ENCODE assay signal across 21 cellular contexts in genomic region chr20:35881676-35882075, GRCh38.
DNase-seq lines count a peak whose midpoint lies in the region; ATAC-seq and TF ChIP-seq lines count a peak whose summit lies in the region.
"Had no signal": no experiment of that assay in that cellular context is flagged by ENCODE, and none has a peak within 500 bp of the region (broad histone marks: within the 10 kb centered on the region; RNA-seq: fewer than 3 reads in every experiment).

No MANE protein-coding gene starts in this region.

- POLR2A ChIA-PET in MCF 10A (lab: Yijun Ruan, JAX): interaction anchor here (0.6 to 12.0 kb wide), 11 partner anchors 12 to 218 kb away, joined by 3 to 326 read pairs (median 20); partner anchors contain the start of genes PHF20, RBM39 and SCAND1
- POLR2A ChIA-PET in naive thymus-derived CD4-positive, alpha-beta T cell (lab: Charles Lee): no interaction called here

- ATAC-seq in RWPE2 (ENCODE audit: low read depth) (no peak), HG03175 (IDR thresholded peaks at IDR 0.05; ENCODE audit: unreplicated experiment) (no peak)
- no peak for ATAC-seq in naive thymus-derived CD4-positive, alpha-beta T cell
- ATAC-seq: K562, Right ventricle myocardium inferior had no signal

- no peak for TF ChIP-seq POLR2A in breast epithelium (IDR thresholded peaks at IDR 0.05)

- TF ChIP-seq CTCF in MCF 10A (IDR thresholded peaks at IDR 0.05; ENCODE audit: unreplicated experiment) (no peak), breast epithelium (IDR thresholded peaks at IDR 0.05) (no peak), RWPE2 (IDR thresholded peaks at IDR 0.05; ENCODE audit: poor library complexity, severe bottlenecking) (no peak)

- H3K27me3 Mint-ChIP-seq in MCF 10A (ENCODE audit: insufficient read depth, unreplicated experiment): no peaks in the 10 kb centered on the region
- H3K27me3 Mint-ChIP-seq in naive thymus-derived CD4-positive, alpha-beta T cell: no peaks in the 10 kb centered on the region
- H3K27me3 Mint-ChIP-seq: CD4-positive, CD25-positive, alpha-beta regulatory T cell had no signal

- CTCF ChIA-PET in MCF 10A (lab: Yijun Ruan, JAX): interaction anchor here (0.5 to 1.5 kb wide), 5 partner anchors 32 to 215 kb away, joined by 3 to 7 read pairs (median 6); no protein-coding TSS in a partner anchor
- CTCF ChIA-PET in naive thymus-derived CD4-positive, alpha-beta T cell (lab: Charles Lee): interaction anchor here (4.0 kb wide), 1 partner anchor 418 kb away, joined by 22 read pairs; no protein-coding TSS in a partner anchor

- BruUV-seq in MCF 10A (replicated peaks; lab: Mats Ljungman, UMichigan): no TSS peak

- peaks cover 27% of the 10 kb centered on the region for H3K4me1 Mint-ChIP-seq in MCF 10A (ENCODE audit: insufficient read depth, unreplicated experiment)
- H3K4me1 Mint-ChIP-seq in naive thymus-derived CD4-positive, alpha-beta T cell: peaks cover 12 to 31% (median 18%) of the 10 kb centered on the region in 7 donors

- no peak overlapping the region for H3K4me3 Mint-ChIP-seq in MCF 10A (ENCODE audit: unreplicated experiment)
- no peak overlapping the region for H3K4me3 Mint-ChIP-seq in naive thymus-derived CD4-positive, alpha-beta T cell
- H3K4me3 Mint-ChIP-seq: CD4-positive, CD25-positive, alpha-beta regulatory T cell had no signal

- H3K27me3 ChIP-seq in breast epithelium: no peaks in the 10 kb centered on the region
- H3K27me3 ChIP-seq in RWPE2 (ENCODE audit: insufficient read depth, poor library complexity, severe bottlenecking): no peaks in the 10 kb centered on the region
- H3K27me3 ChIP-seq in naive thymus-derived CD4-positive, alpha-beta T cell (ENCODE audit: control insufficient read depth in 2 of 2, insufficient read depth in 2 of 2, low read length in 2 of 2): no peaks in the 10 kb centered on the region
- H3K27me3 ChIP-seq: Peyer's patch, SJSA1 had no signal

- no peaks in the 10 kb centered on the region for H3K4me1 ChIP-seq in breast epithelium
- H3K4me1 ChIP-seq in RWPE2 (ENCODE audit: insufficient read depth, poor library complexity, severe bottlenecking): peaks cover 73% of the 10 kb centered on the region
- no peaks in the 10 kb centered on the region for H3K4me1 ChIP-seq in naive thymus-derived CD4-positive, alpha-beta T cell (ENCODE audit: control insufficient read depth in 2 of 2, insufficient read depth in 2 of 2, low read length in 2 of 2)
- H3K4me1 ChIP-seq: Peyer's patch had no signal

- H3K36me3 ChIP-seq in breast epithelium (no peaks in the 10 kb centered on the region), RWPE2 (ENCODE audit: low read depth) (peaks cover 28% of the 10 kb centered on the region)
- peaks cover 0 to 6% (median 0%) of the 10 kb centered on the region in 3 experiments for H3K36me3 ChIP-seq in naive thymus-derived CD4-positive, alpha-beta T cell (ENCODE audit: control insufficient read depth in 2 of 3, insufficient read depth in 3 of 3, low read length in 3 of 3)
- H3K36me3 ChIP-seq: SJSA1 had no signal

- no peaks in the 10 kb centered on the region for H3K9me3 ChIP-seq in breast epithelium
- H3K9me3 ChIP-seq in RWPE2 (ENCODE audit: severe bottlenecking): no peaks in the 10 kb centered on the region
- no peaks in the 10 kb centered on the region for H3K9me3 ChIP-seq in naive thymus-derived CD4-positive, alpha-beta T cell (ENCODE audit: control insufficient read depth in 2 of 3, low read length in 3 of 3)
- H3K9me3 ChIP-seq: Peyer's patch, SJSA1 had no signal

- intact Hi-C loops in MCF 10A (cut with micrococcal nuclease) (loop anchor here (5.0 kb wide), 1 partner anchor 179 kb away; no protein-coding TSS in a partner anchor), breast epithelium (cut with DNase I; ENCODE audit: low total_unique reads) (no loop called here)
- intact Hi-C loops in naive thymus-derived CD4-positive, alpha-beta T cell (cut with micrococcal nuclease): loop anchor here in 1 of 2 donors (10.0 kb wide), 1 partner anchor 137 kb away; the partner anchor contains the start of gene RBM39

- H3K36me3 Mint-ChIP-seq in MCF 10A (ENCODE audit: insufficient read depth, unreplicated experiment): peaks cover 36% of the 10 kb centered on the region
- H3K36me3 Mint-ChIP-seq in naive thymus-derived CD4-positive, alpha-beta T cell: peaks cover 0 to 13% (median 4%) of the 10 kb centered on the region in 5 donors

- no peak for DNase-seq in MCF 10A (ENCODE audit: unreplicated experiment)
- no peak for DNase-seq in breast epithelium (ENCODE audit: low spot score in 2 of 2)
- no peak for DNase-seq in RWPE2 (ENCODE audit: low spot score)
- no peak for DNase-seq in naive thymus-derived CD4-positive, alpha-beta T cell
- no peak for DNase-seq in amygdala (lab: John Stamatoyannopoulos, UW)
- no peak for DNase-seq in stimulated activated CD4-positive, alpha-beta T cell treated with anti-CD3 and anti-CD28 coated beads, Interleukin-4, amount 100 ng/mL, for 1 hour
- no peak for DNase-seq in germinal center (ENCODE audit: low spot score)
- DNase-seq: CD4-positive, CD25-positive, alpha-beta regulatory T cell; DMS79; NCI-H1092; NCI-H1436; NCI-H2029 treated with DMSO at 0.1 percent for 48 hours; NCI-H226; NCI-H524; NCI-H774; NK-92 treated with Interleukin-12 subunit alpha and Interleukin-12 subunit beta, amount 100 ng/mL, for 24 hours; Peyer's patch had no signal

- peak overlapping the region; percentile 100 for H3K27ac Mint-ChIP-seq in MCF 10A (ENCODE audit: low read depth, unreplicated experiment)
- H3K27ac Mint-ChIP-seq in naive thymus-derived CD4-positive, alpha-beta T cell: peak overlapping the region in 5 of 9 donors; percentile 10 to 58 (median 36)
- H3K27ac Mint-ChIP-seq: CD4-positive, CD25-positive, alpha-beta regulatory T cell had no signal

- H3K27ac ChIP-seq in breast epithelium (no peak overlapping the region), RWPE2 (ENCODE audit: poor library complexity, severe bottlenecking) (peak overlapping the region; percentile 100)
- H3K27ac ChIP-seq in naive thymus-derived CD4-positive, alpha-beta T cell (ENCODE audit: low read depth, low read length): no peak overlapping the region
- H3K27ac ChIP-seq: Peyer's patch had no signal

- H3K4me3 ChIP-seq in breast epithelium (no peak overlapping the region), RWPE2 (ENCODE audit: severe bottlenecking) (no peak overlapping the region)
- H3K4me3 ChIP-seq in naive thymus-derived CD4-positive, alpha-beta T cell (ENCODE audit: low read length): no peak overlapping the region
- H3K4me3 ChIP-seq: K562, Peyer's patch, SJSA1 had no signal

- no peaks in the 10 kb centered on the region for H3K9me3 Mint-ChIP-seq in MCF 10A (ENCODE audit: unreplicated experiment)
- no peaks in the 10 kb centered on the region for H3K9me3 Mint-ChIP-seq in naive thymus-derived CD4-positive, alpha-beta T cell
- H3K9me3 Mint-ChIP-seq: CD4-positive, CD25-positive, alpha-beta regulatory T cell had no signal
